8 cellular contexts compared by ENCODE assay signal in the genomic region with DNA sequence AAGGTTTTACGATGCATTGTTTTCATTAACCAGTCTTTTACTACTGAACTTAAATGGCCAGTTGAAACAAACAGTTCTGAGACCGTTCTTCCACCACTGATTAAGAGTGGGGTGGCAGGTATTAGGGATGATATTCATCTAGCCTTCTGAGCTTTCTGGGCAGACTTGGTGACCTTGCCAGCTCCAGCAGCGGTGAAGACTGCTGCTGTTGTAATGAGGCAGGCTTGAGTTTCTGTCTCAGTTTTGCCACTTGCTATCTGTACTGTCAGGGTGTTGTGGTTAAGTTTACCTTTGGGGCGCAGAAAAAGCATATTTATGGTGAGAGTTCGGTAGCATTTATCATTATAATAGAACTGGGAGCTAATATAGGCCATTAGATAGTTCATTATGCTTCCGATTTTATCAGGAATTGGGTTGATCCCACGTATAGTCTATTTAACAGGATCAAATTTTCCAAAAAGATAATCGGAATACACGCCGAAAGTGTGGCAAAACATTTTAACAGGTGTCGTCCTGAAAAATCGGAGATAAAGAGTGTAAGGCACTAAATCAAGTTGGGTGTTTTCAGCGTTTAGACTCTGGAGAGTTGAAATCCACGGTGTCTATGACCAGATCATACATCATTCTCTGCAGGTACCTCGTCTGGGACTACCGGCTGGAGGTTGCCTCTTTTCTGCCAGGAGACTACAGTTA. TPM values are rescaled to one million over a fixed set of nuclear protein-coding genes. Genes with fewer than 3 reads are reported as not detected.
DNase-seq lines count a peak whose midpoint lies in the region; ATAC-seq and TF ChIP-seq lines count a peak whose summit lies in the region.

No MANE protein-coding gene starts in this region.

- H3K9me3 ChIP-seq in osteoblast (ENCODE audit: low read depth, low read length), result no peaks in the 10 kb centered on the region

- no peaks in the 10 kb centered on the region for H3K27me3 ChIP-seq in osteoblast (ENCODE audit: insufficient read depth, low read length)

- peaks cover 51% of the 10 kb centered on the region for H3K79me2 ChIP-seq in osteoblast (ENCODE audit: insufficient read depth, low read length)

- peak overlapping the region; percentile 99 for H2AFZ ChIP-seq in osteoblast (ENCODE audit: low read length)

- ATAC-seq in HG02610 (IDR thresholded peaks at IDR 0.05; ENCODE audit: unreplicated experiment) (no peak), HG02885 (IDR thresholded peaks at IDR 0.05; ENCODE audit: poor library complexity, unreplicated experiment) (no peak)

- H4K20me1 ChIP-seq in osteoblast (ENCODE audit: insufficient read depth, low read length), result peaks cover 9% of the 10 kb centered on the region

- no peaks in the 10 kb centered on the region for H3K36me3 ChIP-seq in osteoblast (ENCODE audit: insufficient read depth, low read length)

- H3K4me2 ChIP-seq in osteoblast (ENCODE audit: insufficient read depth, low read length), result peak overlapping the region; percentile 99

- H3K4me1 ChIP-seq in osteoblast (ENCODE audit: insufficient read depth, low read length), result peaks cover 18% of the 10 kb centered on the region

- TF ChIP-seq CTCF in GM12865 (IDR thresholded peaks at IDR 0.05; ENCODE audit: insufficient read depth, low read depth, low read length, missing control alignments) (no peak), fibroblast of villous mesenchyme (IDR thresholded peaks at IDR 0.05; ENCODE audit: insufficient read depth, low read depth, low read length) (no peak), osteoblast (IDR thresholded peaks at IDR 0.05; ENCODE audit: extremely low read depth, low read depth, low read length) (no peak)

- peak overlapping the region; percentile 79 for H3K4me3 ChIP-seq in GM12865 (ENCODE audit: low read depth, low read length)
- H3K4me3 ChIP-seq in fibroblast of villous mesenchyme (ENCODE audit: low read depth, low read length), result peak overlapping the region; percentile 99
- H3K4me3 ChIP-seq in osteoblast (ENCODE audit: insufficient read depth, low read length), result peak overlapping the region; percentile 87

- in situ Hi-C loops in KBM-7 (cut with MboI; ENCODE audit: low pct_unique_long_range_greater_than_20kb, low sequenced_read_pairs), result no loop called here

- DNase-seq in GM12865 (ENCODE audit: low read depth), result peak; percentile 56
- peak; percentile 24 for DNase-seq in KBM-7
- peak; percentile 48 for DNase-seq in activated T-cell treated with anti-CD3 and anti-CD28 coated beads, Interleukin-2, amount 50 U/mL, for 1 hour
- DNase-seq in fibroblast of villous mesenchyme (ENCODE audit: low read depth), result no peak
- DNase-seq in osteoblast (ENCODE audit: insufficient read length, low spot score, missing footprints), result no peak
- no peak for DNase-seq in T-helper 9 cell

- peak overlapping the region; percentile 95 for H3K27ac ChIP-seq in osteoblast (ENCODE audit: low read depth, low read length)

RNA-seq across cellular contexts. Expression of a gene that starts 0.7 kb away (rescaled TPM):
- 45.1 and 76.4 TPM in 2 replicates for total RNA-seq in fibroblast of villous mesenchyme
- 39.8 and 40.1 TPM in 2 replicates for total RNA-seq in osteoblast

RNA-seq across cellular contexts. Expression of a gene that starts 15.2 kb away (rescaled TPM):
- under 0.01 TPM in 2 replicates for total RNA-seq in fibroblast of villous mesenchyme
- total RNA-seq in osteoblast, result 0.29 and 0.72 TPM in 2 replicates

RNA-seq across cellular contexts. Expression of a gene that starts 42.0 kb away (rescaled TPM):
- total RNA-seq in fibroblast of villous mesenchyme (under 0.01 and 0.32 TPM in 2 replicates), osteoblast (0.29 and 0.72 TPM in 2 replicates)

RNA-seq across cellular contexts. Expression of a gene that starts 48.9 kb away (rescaled TPM):
- total RNA-seq in fibroblast of villous mesenchyme, result 8.2 and 8.4 TPM in 2 replicates
- 10.5 and 11.2 TPM in 2 replicates for total RNA-seq in osteoblast

Comparison
In these comparisons a context has a peak if more than half of its experiments do, and no peak if none do; other contexts are left out.
1. DNase-seq: peak in GM12865 (single experiment), KBM-7 (single experiment) and activated T-cell treated with anti-CD3 and anti-CD28 coated beads, Interleukin-2, amount 50 U/mL, for 1 hour (single experiment); none in fibroblast of villous mesenchyme (single experiment), osteoblast (single experiment) and T-helper 9 cell (single experiment).
2. Peak in every context shown above with its lines, with median percentiles within 50 percentile points of each other: H3K4me3 ChIP-seq.